8 cellular contexts compared by ENCODE assay signal in the genomic region with DNA sequence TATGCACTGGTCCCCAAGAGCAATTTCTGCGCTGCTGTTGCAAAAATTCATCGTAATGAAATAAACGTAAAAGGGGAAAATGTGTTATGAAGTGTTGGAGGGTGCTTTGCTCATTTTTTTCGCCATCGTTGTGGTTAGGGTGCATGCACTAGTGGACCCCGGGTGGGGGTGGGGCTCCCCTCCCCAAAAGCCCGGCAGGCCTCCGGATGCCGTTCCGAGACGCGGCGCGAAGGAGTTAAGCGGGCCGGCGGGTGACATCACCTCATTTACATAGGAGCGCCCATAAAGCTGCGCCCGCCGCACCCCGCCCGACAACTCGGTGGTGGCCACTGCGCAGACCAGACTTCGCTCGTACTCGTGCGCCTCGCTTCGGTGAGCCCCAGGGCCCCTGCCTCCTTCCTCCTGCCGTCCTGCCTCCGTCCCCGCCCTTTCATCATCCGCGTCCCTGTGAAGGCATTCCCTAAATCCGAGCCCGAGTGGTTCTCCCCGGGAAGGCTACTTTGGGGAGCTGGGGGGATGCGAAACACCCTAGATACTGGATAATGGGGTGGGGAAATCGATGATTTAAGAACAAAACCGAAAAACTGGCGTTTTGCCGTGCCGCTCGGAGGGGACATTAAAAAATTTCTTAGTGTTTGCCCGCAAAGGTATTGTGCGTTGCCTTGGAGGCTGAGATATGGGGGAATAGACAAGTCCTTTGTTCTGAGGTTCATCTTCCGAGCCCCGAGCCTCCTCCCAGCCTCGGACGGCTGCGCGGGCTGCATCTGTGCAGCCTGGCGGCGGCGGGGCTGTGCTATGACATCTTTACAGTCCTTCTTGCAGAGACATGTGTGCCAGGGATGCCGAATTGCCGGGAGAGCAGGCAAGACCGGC. TPM values are rescaled to one million over a fixed set of nuclear protein-coding genes. Genes with fewer than 3 reads are reported as not detected.
DNase-seq lines count a peak whose midpoint lies in the region; ATAC-seq and TF ChIP-seq lines count a peak whose summit lies in the region.

Gene TMSB4X (plus strand): TSS at position 314 of the 873 bp plus-strand sequence.

- TF ChIP-seq CTCF in GM10248 (IDR thresholded peaks at IDR 0.05; ENCODE audit: control extremely low read depth, extremely low read depth, low read depth, missing control alignments) (no peak), right atrium auricular region (IDR thresholded peaks at IDR 0.05) (no peak), vagina (IDR thresholded peaks at IDR 0.05) (no peak)

- peaks cover 0 to 25% of the 10 kb centered on the region in 2 donors for H3K4me1 ChIP-seq in right atrium auricular region
- H3K4me1 ChIP-seq in vagina = no peaks in the 10 kb centered on the region

- H3K9me3 ChIP-seq in right atrium auricular region (peaks cover 0 to 3% of the 10 kb centered on the region in 2 donors), vagina (no peaks in the 10 kb centered on the region)

- CTCF ChIA-PET in GM10248 (lab: Yijun Ruan, JAX) = interaction anchor here (1.0 to 5.6 kb wide), 4 partner anchors 17 to 117 kb away, joined by 3 to 28 read pairs (median 7); no protein-coding TSS in a partner anchor

- peak within 1 kb of the TSS; percentile 56 to 61 for H3K4me3 ChIP-seq in right atrium auricular region
- H3K4me3 ChIP-seq in vagina = peak within 1 kb of the TSS; percentile 49 to 63

- H3K27me3 ChIP-seq in right atrium auricular region (no peaks in the 10 kb centered on the region), vagina (no peaks in the 10 kb centered on the region)

- POLR2A ChIA-PET in GM10248 (lab: Yijun Ruan, JAX) = interaction anchor here (0.5 to 5.5 kb wide), 12 partner anchors 10 to 178 kb away, joined by 3 to 35 read pairs (median 4); no protein-coding TSS in a partner anchor

- H3K36me3 ChIP-seq in right atrium auricular region (peaks cover 21% of the 10 kb centered on the region), vagina (peaks cover 0 to 4% of the 10 kb centered on the region in 2 donors)

- DNase-seq in GM10248 (ENCODE audit: extremely low spot score) (peak; percentile 63), NCI-H2081 (lab: John Stamatoyannopoulos, UW) (peak; percentile 74 to 79), T-helper 22 cell (ENCODE audit: low read depth) (peak; percentile 63), anterior cingulate cortex (lab: John Stamatoyannopoulos, UW) (peak; percentile 4 to 89 (median 73)), right atrium auricular region (ENCODE audit: low spot score) (peak; percentile 89), pulmonary artery endothelial cell (ENCODE audit: low read depth, low spot score) (no peak), vagina (ENCODE audit: extremely low spot score in 2 of 2) (no peak)

- H3K27ac ChIP-seq in right atrium auricular region (peak within 1 kb of the TSS; percentile 85 to 87), vagina (peak within 1 kb of the TSS; percentile 92)

- peak; percentile 56 for ATAC-seq in HG02798 (IDR thresholded peaks at IDR 0.05; ENCODE audit: poor library complexity, unreplicated experiment)

- peak; percentile 68 to 97 for TF ChIP-seq POLR2A in vagina (IDR thresholded peaks at IDR 0.05)

- intact Hi-C loops in vagina (cut with DNase I) = loop anchor here (1.0 to 10.0 kb wide), 2 partner anchors 120 to 512 kb away; no protein-coding TSS in a partner anchor

RNA-seq across cellular contexts. Expression of gene TMSB4X, which starts in this region (rescaled TPM):
- total RNA-seq in right atrium auricular region (1,000 to 10,000 TPM; 1,780 to 2,397 TPM), pulmonary artery endothelial cell (8,193 and 23,950 TPM in 2 replicates), vagina (3,119 TPM)

Comparison
In these comparisons a context has a peak if more than half of its experiments do, and no peak if none do; other contexts are left out.
1. DNase-seq: peak in GM10248 (single experiment), NCI-H2081 (2 of 2), T-helper 22 cell (single experiment), anterior cingulate cortex (58 of 58) and right atrium auricular region (single experiment); none in pulmonary artery endothelial cell (single experiment) and vagina (0 of 2).